ENCODE assay signal across 18 cellular contexts in the genomic region with DNA sequence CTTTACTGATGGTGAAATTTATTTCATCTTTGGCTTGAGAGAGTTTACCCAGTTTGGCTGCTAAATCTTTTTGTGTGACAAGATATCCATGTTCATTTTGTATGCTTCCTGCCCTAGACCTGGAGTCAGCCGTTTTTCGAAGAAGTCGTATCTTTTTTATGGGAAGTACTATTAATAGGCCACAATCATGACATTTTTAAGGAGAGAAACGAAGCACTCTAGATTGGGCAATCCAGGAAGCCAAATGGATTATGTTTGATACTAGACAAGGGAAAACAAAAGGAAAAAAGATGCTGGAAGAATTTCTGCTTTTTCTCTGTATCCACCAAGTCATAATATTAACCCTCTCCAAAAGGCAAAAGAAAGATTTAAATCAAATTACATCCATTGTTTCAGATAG.
"Had no signal": no experiment of that assay in that cellular context is flagged by ENCODE, and none has a peak within 500 bp of the region (broad histone marks: within the 10 kb centered on the region; RNA-seq: fewer than 3 reads in every experiment).

No MANE protein-coding gene starts in this region.

- H3K27me3 ChIP-seq: gastrocnemius medialis, heart right ventricle had no signal

- H3K36me3 Mint-ChIP-seq: memory B cell; stimulated activated effector memory CD8-positive, alpha-beta T cell treated with anti-CD3 and anti-CD28 coated beads, Interleukin-12 subunit alpha, Interleukin-12 subunit beta, amount 100 ng/mL, for 72 hours had no signal

- H3K4me3 Mint-ChIP-seq: activated CD4-positive, alpha-beta T cell treated with anti-CD3 and anti-CD28 coated beads, Interleukin-2, amount 10 ng/mL, durations not matched to agents 24 days and 14 days; activated CD8-positive, alpha-beta T cell treated with anti-CD3 and anti-CD28 coated beads, Interleukin-2, amount 10 ng/mL, durations not matched to agents 7 days and 5 days; memory B cell; nephron progenitor cell; stimulated activated effector memory CD8-positive, alpha-beta T cell treated with anti-CD3 and anti-CD28 coated beads, Interleukin-12 subunit alpha, Interleukin-12 subunit beta, amount 100 ng/mL, for 72 hours had no signal

- H3K9me3 ChIP-seq: gastrocnemius medialis had no signal

- H2AFZ ChIP-seq: parathyroid adenoma had no signal

- H3K4me3 ChIP-seq: gastrocnemius medialis, heart right ventricle, left ventricle myocardium inferior had no signal

- H3K27me3 Mint-ChIP-seq: activated CD4-positive, alpha-beta T cell treated with anti-CD3 and anti-CD28 coated beads, Interleukin-2, amount 10 ng/mL, durations not matched to agents 24 days and 14 days; memory B cell had no signal

- H3K36me3 ChIP-seq: gastrocnemius medialis, heart right ventricle, left ventricle myocardium inferior had no signal

- FAIRE-seq: urothelium cell line had no signal

- H3K4me1 ChIP-seq: gastrocnemius medialis, left ventricle myocardium inferior, parathyroid adenoma had no signal

- H3K27ac Mint-ChIP-seq: activated CD4-positive, alpha-beta T cell treated with anti-CD3 and anti-CD28 coated beads, Interleukin-2, amount 10 ng/mL, durations not matched to agents 24 days and 14 days; activated CD8-positive, alpha-beta T cell treated with anti-CD3 and anti-CD28 coated beads, Interleukin-2, amount 10 ng/mL, durations not matched to agents 7 days and 5 days; activated naive CD4-positive, alpha-beta T cell treated with anti-CD3 and anti-CD28 coated beads, Interleukin-2, amount 50 U/mL, for 72 hours; memory B cell; stimulated activated effector memory CD8-positive, alpha-beta T cell treated with anti-CD3 and anti-CD28 coated beads, Interleukin-12 subunit alpha, Interleukin-12 subunit beta, amount 100 ng/mL, for 72 hours had no signal

- H3K27ac ChIP-seq: gastrocnemius medialis, heart right ventricle, left ventricle myocardium inferior, parathyroid adenoma had no signal

- H3K9ac ChIP-seq: parathyroid adenoma had no signal

- DNase-seq: activated CD4-positive, alpha-beta T cell treated with anti-CD3 and anti-CD28 coated beads, Interleukin-2, amount 10 ng/mL, durations not matched to agents 24 days and 14 days; activated CD4-positive, CD25-positive, alpha-beta regulatory T cell; activated CD8-positive, alpha-beta memory T cell treated with anti-CD3 and anti-CD28 coated beads, Interleukin-2, amount 50 U/mL, for 4 hours; activated CD8-positive, alpha-beta T cell treated with anti-CD3 and anti-CD28 coated beads, Interleukin-2, amount 10 ng/mL, durations not matched to agents 7 days and 5 days; activated effector memory CD4-positive, alpha-beta T cell treated with anti-CD3 and anti-CD28 coated beads, Interleukin-2, amount 50 U/mL, for 16 hours; activated T-cell treated with anti-CD3 and anti-CD28 coated beads, Interleukin-2, amount 50 U/mL, for 48 hours; cerebellar nuclear complex; effector CD8-positive, alpha-beta T cell; gastrocnemius medialis; heart right ventricle; islet precursor cell; left ventricle myocardium inferior; nephron progenitor cell had no signal

- H3K79me2 ChIP-seq: parathyroid adenoma had no signal

- H3K4me1 Mint-ChIP-seq: activated CD4-positive, alpha-beta T cell treated with anti-CD3 and anti-CD28 coated beads, Interleukin-2, amount 10 ng/mL, durations not matched to agents 24 days and 14 days; memory B cell; stimulated activated effector memory CD8-positive, alpha-beta T cell treated with anti-CD3 and anti-CD28 coated beads, Interleukin-12 subunit alpha, Interleukin-12 subunit beta, amount 100 ng/mL, for 72 hours had no signal

- ATAC-seq: activated CD8-positive, alpha-beta T cell treated with anti-CD3 and anti-CD28 coated beads, Interleukin-2, amount 10 ng/mL, durations not matched to agents 7 days and 5 days; activated naive CD4-positive, alpha-beta T cell treated with anti-CD3 and anti-CD28 coated beads, Interleukin-2, amount 50 U/mL, for 72 hours; gastrocnemius medialis; heart right ventricle; stimulated activated effector memory CD8-positive, alpha-beta T cell treated with anti-CD3 and anti-CD28 coated beads, Interleukin-12 subunit alpha, Interleukin-12 subunit beta, amount 100 ng/mL, for 72 hours had no signal
